In genomic region chr20:39638671-39639070, GRCh38 we compare ENCODE assay signal across 22 cellular contexts.
"Had no signal": no experiment of that assay in that cellular context is flagged by ENCODE, and none has a peak within 500 bp of the region (broad histone marks: within the 10 kb centered on the region; RNA-seq: fewer than 3 reads in every experiment).

No MANE protein-coding gene starts in this region.

- ATAC-seq: gastroesophageal sphincter; lower lobe of right lung; natural killer cell treated with Interleukin-12 subunit alpha and Interleukin-12 subunit beta and Interleukin-15 and Interleukin-18, amount 100 ng/mL, for 72 hours had no signal

- H3K4me3 Mint-ChIP-seq: immature natural killer cell; natural killer cell treated with Interleukin-12 subunit alpha and Interleukin-12 subunit beta and Interleukin-15 and Interleukin-18, amount 100 ng/mL, for 72 hours had no signal

- H3K9me3 Mint-ChIP-seq: natural killer cell treated with Interleukin-12 subunit alpha and Interleukin-12 subunit beta and Interleukin-15 and Interleukin-18, amount 100 ng/mL, for 72 hours had no signal

- H3K27ac Mint-ChIP-seq: immature natural killer cell; natural killer cell treated with Interleukin-12 subunit alpha and Interleukin-12 subunit beta and Interleukin-15 and Interleukin-18, amount 100 ng/mL, for 72 hours had no signal

- H3K36me3 ChIP-seq: esophagus squamous epithelium, gastroesophageal sphincter, left ventricle myocardium inferior, lower lobe of right lung, sigmoid colon, stomach, thoracic aorta had no signal

- FAIRE-seq: keratinocyte, urothelium cell line had no signal

- H3K27me3 Mint-ChIP-seq: natural killer cell treated with Interleukin-12 subunit alpha and Interleukin-12 subunit beta and Interleukin-15 and Interleukin-18, amount 100 ng/mL, for 72 hours had no signal

- H3K4me3 ChIP-seq: esophagus squamous epithelium, gastroesophageal sphincter, left ventricle myocardium inferior, lower lobe of right lung, sigmoid colon, skin epidermis, stomach, thoracic aorta had no signal

- H3K36me3 Mint-ChIP-seq: natural killer cell treated with Interleukin-12 subunit alpha and Interleukin-12 subunit beta and Interleukin-15 and Interleukin-18, amount 100 ng/mL, for 72 hours had no signal

- DNase-seq: effector memory CD4-positive, alpha-beta T cell; esophagus squamous epithelium; foreskin fibroblast; glutamatergic neuron; immature natural killer cell; left ventricle myocardium inferior; lower lobe of right lung; mesenchymal stem cell; midbrain; posterior cingulate gyrus; sigmoid colon; stimulated activated CD4-positive, alpha-beta T cell treated with anti-CD3 and anti-CD28 coated beads, Interleukin-2, amount 100 ng/mL, for 24 hours; stimulated activated naive CD4-positive, alpha-beta T cell; stomach; substantia nigra; trophoblast cell had no signal

- H3K27me3 ChIP-seq: gastroesophageal sphincter, sigmoid colon had no signal

- H3K4me1 Mint-ChIP-seq: immature natural killer cell had no signal
